ENCODE assay signal across 8 cellular contexts in genomic region chr13:21033224-21033855, GRCh38. TPM values are rescaled to one million over a fixed set of nuclear protein-coding genes. Genes with fewer than 3 reads are reported as not detected.
DNase-seq lines count a peak whose midpoint lies in the region; ATAC-seq and TF ChIP-seq lines count a peak whose summit lies in the region.
"Had no signal": no experiment of that assay in that cellular context is flagged by ENCODE, and none has a peak within 500 bp of the region (broad histone marks: within the 10 kb centered on the region; RNA-seq: fewer than 3 reads in every experiment).

No MANE protein-coding gene starts in this region.

- H3K4me1 ChIP-seq in lower lobe of right lung (peaks cover 55% of the 10 kb centered on the region), tibial artery (peaks cover 9 to 60% (median 42%) of the 10 kb centered on the region in 4 donors)

- ATAC-seq in lower lobe of right lung: peak; percentile 93 to 94

- no peak for TF ChIP-seq CTCF in choroid plexus epithelial cell (conservative IDR thresholded peaks at IDR 0.05; ENCODE audit: low read depth, low read length)
- TF ChIP-seq CTCF in lower lobe of right lung (IDR thresholded peaks at IDR 0.05): no peak
- no peak for TF ChIP-seq CTCF in tibial artery (IDR thresholded peaks at IDR 0.05)

- H3K9me3 ChIP-seq in MG63 (no peaks in the 10 kb centered on the region), lower lobe of right lung (no peaks in the 10 kb centered on the region), tibial artery (no peaks in the 10 kb centered on the region)

- intact Hi-C loops in lower lobe of right lung (cut with DNase I): no loop called here
- intact Hi-C loops in tibial artery (cut with DNase I; ENCODE audit: low total_unique reads): no loop called here

- H3K27ac ChIP-seq in lower lobe of right lung (peak overlapping the region; percentile 81), tibial artery (peak overlapping the region; percentile 77 to 87)

- no peak overlapping the region for H3K4me3 ChIP-seq in MG63
- H3K4me3 ChIP-seq in choroid plexus epithelial cell (ENCODE audit: low read depth, low read length): no peak overlapping the region
- no peak overlapping the region for H3K4me3 ChIP-seq in lower lobe of right lung
- peak overlapping the region in 1 of 2 donors; percentile 39 for H3K4me3 ChIP-seq in tibial artery

- H3K36me3 ChIP-seq in MG63 (peaks cover 33% of the 10 kb centered on the region), lower lobe of right lung (no peaks in the 10 kb centered on the region), tibial artery (no peaks in the 10 kb centered on the region)

- H3K27me3 ChIP-seq in MG63 (no peaks in the 10 kb centered on the region), lower lobe of right lung (ENCODE audit: low read depth) (no peaks in the 10 kb centered on the region), tibial artery (no peaks in the 10 kb centered on the region)

- DNase-seq in MG63 (peak; percentile 50), choroid plexus epithelial cell (ENCODE audit: low read depth) (peak; percentile 63), lower lobe of right lung (no peak), tibial artery (peak; percentile 75 to 77), NCI-H2196 treated with DMSO at 0.1 percent for 48 hours (lab: John Stamatoyannopoulos, UW; ENCODE audit: unreplicated experiment) (no peak), SHP77 treated with DMSO at 0.1 percent for 48 hours (lab: John Stamatoyannopoulos, UW) (no peak)
- no peak for DNase-seq in activated T-cell treated with anti-CD3 and anti-CD28 coated beads, Interleukin-2, amount 50 U/mL, for 1 hour
- DNase-seq: KG1 had no signal

RNA-seq across cellular contexts. Expression of gene LATS2, which starts 28.0 kb away (rescaled TPM):
- total RNA-seq in MG63 (2014; rRNA removed; shearing (Covaris generic); ENCODE audit: low replicate concordance): 8.2 and 10.6 TPM in 2 replicates
- 26.1 TPM for total RNA-seq in lower lobe of right lung

Comparison
In these comparisons a context has a peak if more than half of its experiments do, and no peak if none do; other contexts are left out.
1. DNase-seq: peak in MG63 (single experiment), choroid plexus epithelial cell (single experiment) and tibial artery (2 of 2); none in lower lobe of right lung (single experiment), NCI-H2196 treated with DMSO at 0.1 percent for 48 hours (single experiment), SHP77 treated with DMSO at 0.1 percent for 48 hours (single experiment) and activated T-cell treated with anti-CD3 and anti-CD28 coated beads, Interleukin-2, amount 50 U/mL, for 1 hour (single experiment).